ENCODE assay signal across 10 cellular contexts in genomic region chrX:154735695-154736393, GRCh38. TPM values are rescaled to one million over a fixed set of nuclear protein-coding genes. Genes with fewer than 3 reads are reported as not detected.
DNase-seq lines count a peak whose midpoint lies in the region; ATAC-seq, FAIRE-seq and TF ChIP-seq lines count a peak whose summit lies in the region.
"Had no signal": no experiment of that assay in that cellular context is flagged by ENCODE, and none has a peak within 500 bp of the region (broad histone marks: within the 10 kb centered on the region; RNA-seq: fewer than 3 reads in every experiment).

No MANE protein-coding gene starts in this region.

- no peaks in the 10 kb centered on the region for H3K79me2 ChIP-seq in HepG2 (ENCODE audit: insufficient read depth, low read length)

- no peak for TF ChIP-seq CTCF in liver (IDR thresholded peaks at IDR 0.05; ENCODE audit: low read depth, low read length, missing input control)
- no peak for TF ChIP-seq CTCF in HepG2 (CRISPR knock-in tag; IDR thresholded peaks at IDR 0.05)

- FAIRE-seq in HepG2 (lab: Jason Lieb, UNC), result no peak

- in situ Hi-C loops in HepG2 (cut with HindIII; ENCODE audit: extremely low pct_ligation_motif_present, low pct_unique_long_range_greater_than_20kb), result no loop called here

- H3K4me1 ChIP-seq in liver (ENCODE audit: control insufficient read depth in 4 of 4, insufficient read depth in 4 of 4, low read length in 3 of 4), result peaks cover 0 to 3% (median 2%) of the 10 kb centered on the region in 4 donors
- 0 out of 2 replicates have a peak, but pooled peaks cover 6% of the 10 kb centered on the region for H3K4me1 ChIP-seq in HepG2 (ENCODE audit: insufficient read depth, low read length)
- H3K4me1 ChIP-seq in effector memory CD4-positive, alpha-beta T cell (ENCODE audit: control insufficient read depth, insufficient read depth, low read length, poor library complexity, severe bottlenecking), result peaks cover 39% of the 10 kb centered on the region
- H3K4me1 ChIP-seq in mucosa of rectum (ENCODE audit: control insufficient read depth in 2 of 2, insufficient read depth in 2 of 2, low read length in 2 of 2), result peaks cover 0 to 10% of the 10 kb centered on the region in 2 donors
- H3K4me1 ChIP-seq in aorta (ENCODE audit: control insufficient read depth in 1 of 2, insufficient read depth in 2 of 2, low read length in 2 of 2), result peaks cover 0 to 5% of the 10 kb centered on the region in 2 donors
- H3K4me1 ChIP-seq: prostate gland had no signal

- no peak for TF ChIP-seq EP300 in HepG2 (IDR thresholded peaks at IDR 0.05; ENCODE audit: low read depth in 2 of 2, low read length in 2 of 2)
- TF ChIP-seq EP300 in HepG2 (CRISPR knock-in tag; IDR thresholded peaks at IDR 0.05; ENCODE audit: borderline replicate concordance), result no peak

- no peak for TF ChIP-seq POLR2A in HepG2 (IDR thresholded peaks at IDR 0.05; ENCODE audit: insufficient read depth in 1 of 2, low read depth in 2 of 2, low read length in 2 of 2)

- H3K9ac ChIP-seq in liver (ENCODE audit: low read depth in 1 of 2, low read length in 2 of 2) (no peak overlapping the region), HepG2 (ENCODE audit: insufficient read depth, low read depth, low read length) (no peak overlapping the region), mucosa of rectum (ENCODE audit: low read depth in 1 of 2, low read length in 2 of 2) (no peak overlapping the region)

- POLR2A ChIA-PET in HepG2 (lab: Yijun Ruan, JAX), result no interaction called here

- intact Hi-C loops in HepG2 (cut with micrococcal nuclease; ENCODE audit: unreplicated experiment) (no loop called here), aorta (cut with DNase I) (no loop called here)

- H3K27ac ChIP-seq in liver (ENCODE audit: low read depth in 1 of 2, low read length in 2 of 2) (peak overlapping the region; percentile 30 to 59), HepG2 (ENCODE audit: extremely low read length, insufficient read depth, low read length) (no peak overlapping the region), mucosa of rectum (ENCODE audit: low read depth in 2 of 2, low read length in 2 of 2) (peak overlapping the region; percentile 54 to 72), aorta (ENCODE audit: low read depth in 1 of 2, low read length in 2 of 2) (peak overlapping the region in 1 of 2 donors; percentile 81)
- H3K27ac ChIP-seq in effector memory CD4-positive, alpha-beta T cell (ENCODE audit: insufficient read depth, low read length, poor library complexity, severe bottlenecking), result peak overlapping the region; percentile 45
- H3K27ac ChIP-seq: prostate gland, SJCRH30 had no signal

- no TSS peak for BruUV-seq in HepG2 (replicated peaks; lab: Mats Ljungman, UMichigan)

- TF ChIP-seq RAD21 in liver (IDR thresholded peaks at IDR 0.05) (no peak), HepG2 (CRISPR knock-in tag; IDR thresholded peaks at IDR 0.05) (no peak)

- WGBS in liver, result 81% methylated on average over 7 of the region's 7 CpGs
- WGBS in HepG2 (ENCODE audit: low lambda C conversion rate), result 30% methylated on average over 4 of the region's 7 CpGs
- 50 to 60% methylated on average over 7 of the region's 7 CpGs for WGBS in aorta, 2 donors

- ATAC-seq in HepG2, result no peak
- ATAC-seq in aorta (ENCODE audit: low FRiP score), result peak; percentile 51
- no peak for ATAC-seq in HG02970 (IDR thresholded peaks at IDR 0.05; ENCODE audit: low FRiP score, unreplicated experiment)
- ATAC-seq in HG03108 (IDR thresholded peaks at IDR 0.05; ENCODE audit: unreplicated experiment), result no peak

- no peaks in the 10 kb centered on the region for H3K36me3 ChIP-seq in liver (ENCODE audit: control insufficient read depth in 4 of 4, insufficient read depth in 3 of 4, low read depth in 1 of 4, low read length in 3 of 4)
- H3K36me3 ChIP-seq in HepG2 (replicated peaks in 1 of 2; ENCODE audit: control insufficient read depth in 1 of 2, insufficient read depth in 2 of 2, low read length in 2 of 2), result no peaks in the 10 kb centered on the region
- H3K36me3 ChIP-seq in effector memory CD4-positive, alpha-beta T cell (ENCODE audit: control insufficient read depth, insufficient read depth, low read length), result no peaks in the 10 kb centered on the region
- no peaks in the 10 kb centered on the region for H3K36me3 ChIP-seq in mucosa of rectum (ENCODE audit: control insufficient read depth in 2 of 2, insufficient read depth in 2 of 2, low read length in 2 of 2)
- H3K36me3 ChIP-seq in aorta (ENCODE audit: control insufficient read depth in 1 of 2, insufficient read depth in 2 of 2, low read length in 1 of 2), result no peaks in the 10 kb centered on the region
- H3K36me3 ChIP-seq: prostate gland, SJCRH30 had no signal

- H3K4me2 ChIP-seq in HepG2 (ENCODE audit: low read depth, low read length), result no peak overlapping the region

- no peak overlapping the region for H2AFZ ChIP-seq in HepG2 (ENCODE audit: low read length)

- DNase-seq in HepG2 (ENCODE audit: low spot score) (no peak), aorta (peak; percentile 65 to 83)
- DNase-seq in effector memory CD4-positive, alpha-beta T cell, result no peak
- no peak for DNase-seq in activated CD4-positive, alpha-beta T cell treated with anti-CD3 and anti-CD28 coated beads, Interleukin-2, amount 50 U/mL, for 48 hours
- DNase-seq: SJCRH30 had no signal

- H3K9me3 ChIP-seq in liver (ENCODE audit: control insufficient read depth in 4 of 4, low read length in 3 of 4) (no peaks in the 10 kb centered on the region), HepG2 (ENCODE audit: low read length) (no peaks in the 10 kb centered on the region), mucosa of rectum (ENCODE audit: control insufficient read depth in 2 of 2, low read length in 2 of 2) (no peaks in the 10 kb centered on the region), aorta (ENCODE audit: control insufficient read depth, low read length) (no peaks in the 10 kb centered on the region)
- H3K9me3 ChIP-seq in effector memory CD4-positive, alpha-beta T cell (ENCODE audit: control insufficient read depth, low read length), result no peaks in the 10 kb centered on the region
- H3K9me3 ChIP-seq: prostate gland, SJCRH30 had no signal

- H3K4me3 ChIP-seq in liver (ENCODE audit: low read depth in 1 of 3, low read length in 3 of 3), result no peak overlapping the region
- no peak overlapping the region for H3K4me3 ChIP-seq in HepG2 (replicated peaks in 1 of 3; ENCODE audit: insufficient read depth in 1 of 3, low read depth in 2 of 3, low read length in 3 of 3)
- H3K4me3 ChIP-seq in effector memory CD4-positive, alpha-beta T cell (ENCODE audit: insufficient read depth, low read depth, low read length, poor library complexity, severe bottlenecking), result no peak overlapping the region
- no peak overlapping the region for H3K4me3 ChIP-seq in mucosa of rectum (ENCODE audit: low read length in 2 of 2)
- H3K4me3 ChIP-seq in aorta (ENCODE audit: low read length in 2 of 2), result no peak overlapping the region
- H3K4me3 ChIP-seq: prostate gland, SJCRH30 had no signal

- no peaks in the 10 kb centered on the region for H4K20me1 ChIP-seq in HepG2 (ENCODE audit: insufficient read depth, low read length)

- CTCF ChIA-PET in HepG2 (lab: Yijun Ruan, JAX; ENCODE audit: low intra/inter-chr PET ratio, low total read pairs), result no interaction called here

- H3K27me3 ChIP-seq in liver (ENCODE audit: control insufficient read depth in 4 of 4, insufficient read depth in 4 of 4, low read length in 3 of 4) (no peaks in the 10 kb centered on the region), HepG2 (ENCODE audit: control insufficient read depth in 1 of 2, insufficient read depth in 2 of 2, low read length in 2 of 2) (no peaks in the 10 kb centered on the region; a peak in 1 of 5 replicates), mucosa of rectum (ENCODE audit: control insufficient read depth in 2 of 2, insufficient read depth in 2 of 2, low read length in 2 of 2) (peaks cover 0 to 2% of the 10 kb centered on the region in 2 donors), aorta (ENCODE audit: control insufficient read depth in 1 of 2, insufficient read depth in 2 of 2, low read length in 1 of 2) (no peaks in the 10 kb centered on the region)
- H3K27me3 ChIP-seq in effector memory CD4-positive, alpha-beta T cell (replicated peaks; ENCODE audit: control insufficient read depth, insufficient read depth, low read length, poor library complexity, severe bottlenecking), result no peaks in the 10 kb centered on the region
- H3K27me3 ChIP-seq: SJCRH30 had no signal

RNA-seq across cellular contexts. Expression of gene GAB3, which starts 15.0 kb away (rescaled TPM):
- 10 to 100 TPM in 1 of 2 donors, 1 to 10 TPM in 1; 2.5 to 10.4 TPM for total RNA-seq in liver
- under 1 TPM; 0.66 to 0.75 TPM for polyA plus RNA-seq in liver
- not detected in 2 replicates for total RNA-seq in HepG2 (2016; rRNA removed; fragmentation: Illumina TruSeq; extraction: Trizol)
- total RNA-seq in HepG2 (2016; cell fraction: cytosol; rRNA removed; fragmentation: Illumina TruSeq; extraction: Trizol; ENCODE audit: low read depth), result not detected in 2 replicates
- not detected in 2 replicates for total RNA-seq in HepG2 (2016; cell fraction: insoluble cytoplasmic fraction; rRNA removed; fragmentation: Illumina TruSeq; extraction: Trizol)
- not detected in 2 replicates for total RNA-seq in HepG2 (2016; cell fraction: membrane; rRNA removed; fragmentation: Illumina TruSeq; extraction: Trizol)
- total RNA-seq in HepG2 (2016; cell fraction: nucleus; rRNA removed; fragmentation: Illumina TruSeq; extraction: Trizol), result not detected in 2 replicates
- polyA plus RNA-seq in HepG2 (2011; rRNA removed), result 0.01 TPM in 1 of 2 replicates, not detected in the other
- not detected in 2 replicates for polyA plus RNA-seq in HepG2 (2011; cell fraction: cytosol; rRNA removed)
- not detected in 2 replicates for polyA plus RNA-seq in HepG2 (2011; cell fraction: nucleus; rRNA removed)
- not detected in 2 replicates for polyA plus RNA-seq in HepG2 (2012)
- polyA plus RNA-seq in HepG2 (2016; cell fraction: cytosol; fragmentation: Illumina TruSeq; extraction: Trizol; ENCODE audit: low read depth), result not detected in 2 replicates
- polyA plus RNA-seq in HepG2 (2016; cell fraction: insoluble cytoplasmic fraction; fragmentation: Illumina TruSeq; extraction: Trizol; ENCODE audit: low read depth), result not detected in 2 replicates
- polyA plus RNA-seq in HepG2 (2016; cell fraction: membrane; fragmentation: Illumina TruSeq; extraction: Trizol; ENCODE audit: low read depth), result not detected in 2 replicates
- not detected in 2 replicates for polyA plus RNA-seq in HepG2 (2016; cell fraction: nucleus; fragmentation: Illumina TruSeq; extraction: Trizol; ENCODE audit: insufficient read depth, low read depth)
- 0.21 TPM in 1 of 2 replicates, not detected in the other for polyA minus RNA-seq in HepG2 (2011; rRNA and poly(A)+ RNA removed; ENCODE audit: low replicate concordance)
- not detected in 2 replicates for polyA minus RNA-seq in HepG2 (2011; cell fraction: cytosol; rRNA and poly(A)+ RNA removed)
- not detected in 2 replicates for polyA minus RNA-seq in HepG2 (2011; cell fraction: nucleus; rRNA and poly(A)+ RNA removed)
- 10 to 100 TPM in 1 of 2 donors, 1 to 10 TPM in 1; 5.2 to 12.8 TPM for total RNA-seq in aorta
- polyA plus RNA-seq in aorta, result 1 to 10 TPM; 1.6 to 4.1 TPM
- total RNA-seq: SJCRH30 had no signal

RNA-seq across cellular contexts. Expression of gene DKC1, which starts 26.8 kb away (rescaled TPM):
- total RNA-seq in liver (10 to 100 TPM; 18.7 to 21.9 TPM), HepG2 (2016; rRNA removed; fragmentation: Illumina TruSeq; extraction: Trizol) (102 and 150 TPM in 2 replicates), aorta (10 to 100 TPM; 25.2 to 29.8 TPM)
- polyA plus RNA-seq in liver (10 to 100 TPM; 14.0 to 14.3 TPM), HepG2 (2011; rRNA removed) (45.4 and 61.6 TPM in 2 replicates), aorta (10 to 100 TPM; 15.1 to 31.9 TPM)
- total RNA-seq in HepG2 (2016; cell fraction: cytosol; rRNA removed; fragmentation: Illumina TruSeq; extraction: Trizol; ENCODE audit: low read depth), result 22.8 and 23.0 TPM in 2 replicates
- 102 and 151 TPM in 2 replicates for total RNA-seq in HepG2 (2016; cell fraction: insoluble cytoplasmic fraction; rRNA removed; fragmentation: Illumina TruSeq; extraction: Trizol)
- total RNA-seq in HepG2 (2016; cell fraction: membrane; rRNA removed; fragmentation: Illumina TruSeq; extraction: Trizol), result 30.2 and 37.3 TPM in 2 replicates
- total RNA-seq in HepG2 (2016; cell fraction: nucleus; rRNA removed; fragmentation: Illumina TruSeq; extraction: Trizol), result 62.0 and 64.5 TPM in 2 replicates
- polyA plus RNA-seq in HepG2 (2011; cell fraction: cytosol; rRNA removed), result 42.0 and 60.1 TPM in 2 replicates
- 42.2 and 51.5 TPM in 2 replicates for polyA plus RNA-seq in HepG2 (2011; cell fraction: nucleus; rRNA removed)
- 78.2 and 80.7 TPM in 2 replicates for polyA plus RNA-seq in HepG2 (2012)
- 10.7 and 11.1 TPM in 2 replicates for polyA plus RNA-seq in HepG2 (2016; cell fraction: cytosol; fragmentation: Illumina TruSeq; extraction: Trizol; ENCODE audit: low read depth)
- 172 and 182 TPM in 2 replicates for polyA plus RNA-seq in HepG2 (2016; cell fraction: insoluble cytoplasmic fraction; fragmentation: Illumina TruSeq; extraction: Trizol; ENCODE audit: low read depth)
- polyA plus RNA-seq in HepG2 (2016; cell fraction: membrane; fragmentation: Illumina TruSeq; extraction: Trizol; ENCODE audit: low read depth), result 20.1 and 22.3 TPM in 2 replicates
- 93.0 and 104 TPM in 2 replicates for polyA plus RNA-seq in HepG2 (2016; cell fraction: nucleus; fragmentation: Illumina TruSeq; extraction: Trizol; ENCODE audit: insufficient read depth, low read depth)
- polyA minus RNA-seq in HepG2 (2011; rRNA and poly(A)+ RNA removed; ENCODE audit: low replicate concordance), result 31.1 and 142 TPM in 2 replicates
- 26.4 and 28.8 TPM in 2 replicates for polyA minus RNA-seq in HepG2 (2011; cell fraction: cytosol; rRNA and poly(A)+ RNA removed)
- 83.4 and 85.1 TPM in 2 replicates for polyA minus RNA-seq in HepG2 (2011; cell fraction: nucleus; rRNA and poly(A)+ RNA removed)

Comparison
In these comparisons a context has a peak if more than half of its experiments do, and no peak if none do; other contexts are left out.
1. DNase-seq: peak in aorta (2 of 2); none in HepG2 (single experiment), effector memory CD4-positive, alpha-beta T cell (0 of 3) and activated CD4-positive, alpha-beta T cell treated with anti-CD3 and anti-CD28 coated beads, Interleukin-2, amount 50 U/mL, for 48 hours (0 of 2).